In genomic region chr2:18799397-18799796, GRCh38 we compare ENCODE assay signal across 22 cellular contexts.
DNase-seq lines count a peak whose midpoint lies in the region; ATAC-seq and TF ChIP-seq lines count a peak whose summit lies in the region.
"Had no signal": no experiment of that assay in that cellular context is flagged by ENCODE, and none has a peak within 500 bp of the region (broad histone marks: within the 10 kb centered on the region; RNA-seq: fewer than 3 reads in every experiment).

No MANE protein-coding gene starts in this region.

- H3K4me3 Mint-ChIP-seq in HFFc6, result no peak overlapping the region
- no peak overlapping the region for H3K4me3 Mint-ChIP-seq in T-helper 2 cell treated with Interferon-gamma antibody and Interleukin-4, amounts not matched to agents 5 μg/mL and 100 μg/mL, for 36 hours

- H3K4me3 ChIP-seq in choroid plexus epithelial cell (ENCODE audit: low read depth, low read length) (no peak overlapping the region), osteoblast (ENCODE audit: insufficient read depth, low read length) (no peak overlapping the region)
- H3K4me3 ChIP-seq: GM12878, Peyer's patch had no signal

- no peak overlapping the region for H3K27ac Mint-ChIP-seq in HFFc6
- no peak overlapping the region for H3K27ac Mint-ChIP-seq in T-helper 2 cell treated with Interferon-gamma antibody and Interleukin-4, amounts not matched to agents 5 μg/mL and 100 μg/mL, for 36 hours

- H3K27me3 ChIP-seq in osteoblast (ENCODE audit: insufficient read depth, low read length), result no peaks in the 10 kb centered on the region
- H3K27me3 ChIP-seq: Peyer's patch had no signal

- H3K27me3 Mint-ChIP-seq in HFFc6 (ENCODE audit: insufficient read depth), result no peaks in the 10 kb centered on the region; the same call in 1 of the 2 replicates
- no peaks in the 10 kb centered on the region for H3K27me3 Mint-ChIP-seq in T-helper 2 cell treated with Interferon-gamma antibody and Interleukin-4, amounts not matched to agents 5 μg/mL and 100 μg/mL, for 36 hours (ENCODE audit: low read depth)

- no peak overlapping the region for H2AFZ ChIP-seq in osteoblast (ENCODE audit: low read length)

- no peaks in the 10 kb centered on the region for H4K20me1 ChIP-seq in osteoblast (ENCODE audit: insufficient read depth, low read length)

- TF ChIP-seq CTCF in HFFc6 (IDR thresholded peaks at IDR 0.05), result no peak
- TF ChIP-seq CTCF in choroid plexus epithelial cell (conservative IDR thresholded peaks at IDR 0.05; ENCODE audit: low read depth, low read length), result no peak
- no peak for TF ChIP-seq CTCF in osteoblast (IDR thresholded peaks at IDR 0.05; ENCODE audit: extremely low read depth, low read depth, low read length)

- H3K9me3 ChIP-seq in osteoblast (ENCODE audit: low read depth, low read length), result no peaks in the 10 kb centered on the region
- H3K9me3 ChIP-seq: Peyer's patch had no signal

- no peaks in the 10 kb centered on the region for H3K79me2 ChIP-seq in osteoblast (ENCODE audit: insufficient read depth, low read length)

- peak; percentile 36 for DNase-seq in DMS53 (lab: John Stamatoyannopoulos, UW)
- DNase-seq in HFFc6, result peak; percentile 52
- DNase-seq in choroid plexus epithelial cell (ENCODE audit: low read depth), result peak; percentile 67
- peak; percentile 29 for DNase-seq in osteoblast (ENCODE audit: insufficient read length, low spot score, missing footprints)
- DNase-seq in T-helper 2 cell treated with Interferon-gamma antibody and Interleukin-4, amounts not matched to agents 5 μg/mL and 100 μg/mL, for 36 hours (ENCODE audit: low spot score), result no peak
- DNase-seq in activated gamma-delta T cell (lab: John Stamatoyannopoulos, UW), result no peak
- DNase-seq in midbrain (lab: John Stamatoyannopoulos, UW), result no peak
- DNase-seq: Calu3, GDM1, KG1, MM.1S, NCI-H1092, NCI-H1417 treated with DMSO at 0.1 percent for 48 hours, NCI-H1694 treated with DMSO at 0.1 percent for 48 hours, NCI-H2081, NCI-H2227 treated with DMSO at 0.1 percent for 48 hours, NCI-H526 treated with DMSO at 0.1 percent for 48 hours, Peyer's patch, SHP77 treated with DMSO at 0.1 percent for 48 hours, T-helper 1 cell had no signal

- peaks cover 6% of the 10 kb centered on the region for H3K4me1 Mint-ChIP-seq in HFFc6 (ENCODE audit: low read depth)
- no peaks in the 10 kb centered on the region for H3K4me1 Mint-ChIP-seq in T-helper 2 cell treated with Interferon-gamma antibody and Interleukin-4, amounts not matched to agents 5 μg/mL and 100 μg/mL, for 36 hours (ENCODE audit: low read depth)

- ATAC-seq in GM19395 (IDR thresholded peaks at IDR 0.05; ENCODE audit: unreplicated experiment), result no peak
- ATAC-seq: GM12878 had no signal

- no peaks in the 10 kb centered on the region for H3K36me3 Mint-ChIP-seq in HFFc6 (ENCODE audit: low read depth)
- no peaks in the 10 kb centered on the region for H3K36me3 Mint-ChIP-seq in T-helper 2 cell treated with Interferon-gamma antibody and Interleukin-4, amounts not matched to agents 5 μg/mL and 100 μg/mL, for 36 hours (ENCODE audit: low read depth)

- H3K27ac ChIP-seq in osteoblast (ENCODE audit: low read depth, low read length), result no peak overlapping the region
- H3K27ac ChIP-seq: Peyer's patch had no signal

- peak overlapping the region; percentile 19 for H3K4me2 ChIP-seq in osteoblast (ENCODE audit: insufficient read depth, low read length)

- no peaks in the 10 kb centered on the region for H3K9me3 Mint-ChIP-seq in HFFc6
- no peaks in the 10 kb centered on the region for H3K9me3 Mint-ChIP-seq in T-helper 2 cell treated with Interferon-gamma antibody and Interleukin-4, amounts not matched to agents 5 μg/mL and 100 μg/mL, for 36 hours

- no peaks in the 10 kb centered on the region for H3K36me3 ChIP-seq in osteoblast (ENCODE audit: insufficient read depth, low read length)
- H3K36me3 ChIP-seq: Peyer's patch had no signal

- peaks cover 18% of the 10 kb centered on the region for H3K4me1 ChIP-seq in osteoblast (ENCODE audit: insufficient read depth, low read length)
- H3K4me1 ChIP-seq: Peyer's patch had no signal

Comparison
In these comparisons a context has a peak if more than half of its experiments do, and no peak if none do; other contexts are left out.
1. DNase-seq: peak in DMS53 (single experiment), HFFc6 (single experiment), choroid plexus epithelial cell (single experiment) and osteoblast (single experiment); none in T-helper 2 cell treated with Interferon-gamma antibody and Interleukin-4, amounts not matched to agents 5 μg/mL and 100 μg/mL, for 36 hours (single experiment), activated gamma-delta T cell (single experiment) and midbrain (single experiment).